Comparison of ENCODE assay signal across 11 cellular contexts in the genomic region with DNA sequence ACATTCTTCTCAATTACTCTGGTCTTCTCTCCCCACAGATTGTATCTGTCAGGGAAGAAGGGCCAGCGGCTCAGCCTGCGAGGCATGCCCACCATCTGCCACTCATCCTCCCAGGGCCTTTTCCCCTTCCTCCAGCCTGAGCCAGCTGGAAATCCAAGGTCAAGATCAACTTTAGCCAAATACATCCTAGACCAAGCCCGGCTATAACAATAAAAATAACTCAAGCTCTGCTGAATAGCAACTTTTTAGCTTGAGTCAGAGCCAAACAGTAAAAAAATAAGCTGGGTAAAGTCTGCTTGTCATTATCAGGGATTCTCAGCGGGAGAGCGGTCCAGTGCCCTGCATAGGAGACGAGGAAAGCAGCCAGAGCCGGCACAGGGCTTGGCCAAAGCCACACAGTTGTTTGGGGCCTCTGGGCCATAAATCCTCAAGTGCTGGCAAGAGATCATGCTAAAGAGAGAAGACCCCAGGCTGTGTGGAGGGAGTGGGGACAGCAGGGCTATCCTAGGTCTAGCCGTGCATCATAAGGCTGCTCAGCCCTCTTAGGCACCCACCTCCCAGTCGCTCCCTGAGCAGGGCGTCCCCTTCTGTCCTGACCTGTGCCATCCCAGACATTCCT.
DNase-seq lines count a peak whose midpoint lies in the region; ATAC-seq and TF ChIP-seq lines count a peak whose summit lies in the region.
"Had no signal": no experiment of that assay in that cellular context is flagged by ENCODE, and none has a peak within 500 bp of the region (broad histone marks: within the 10 kb centered on the region; RNA-seq: fewer than 3 reads in every experiment).

No MANE protein-coding gene starts in this region.

- H3K27me3 ChIP-seq in CD4-positive, alpha-beta T cell (ENCODE audit: control insufficient read depth, insufficient read depth, low read length) = no peaks in the 10 kb centered on the region

- ATAC-seq in WTC11 (peak; percentile 56), HG02623 (IDR thresholded peaks at IDR 0.05; ENCODE audit: unreplicated experiment) (no peak), GM21367 (IDR thresholded peaks at IDR 0.05; ENCODE audit: unreplicated experiment) (no peak)
- no peak for ATAC-seq in CD4-positive, alpha-beta T cell (ENCODE audit: poor library complexity)

- H3K9me3 Mint-ChIP-seq in WTC11 (no peaks in the 10 kb centered on the region), glutamatergic neuron (ENCODE audit: unreplicated experiment) (peaks cover 11% of the 10 kb centered on the region)
- no peaks in the 10 kb centered on the region for H3K9me3 Mint-ChIP-seq in activated T-helper 1 cell treated with anti-CD3 and anti-CD28 coated beads, Interleukin-12 subunit alpha, Interleukin-12 subunit beta, Interleukin-2, Interleukin-4 antibody, amounts not matched to agents 30 ng/mL and 10 ng/mL and 1 ng/mL, durations not matched to agents 14 hours and 24 hours and 36 hours
- no peaks in the 10 kb centered on the region for H3K9me3 Mint-ChIP-seq in CD4-positive, alpha-beta T cell
- H3K9me3 Mint-ChIP-seq: dendritic cell treated with granulocyte-macrophage colony-stimulating factor and Interleukin-4, amounts not matched to agents 40 ng/mL and 50 ng/mL, for 4 days had no signal

- H3K9me3 ChIP-seq in CD4-positive, alpha-beta T cell (ENCODE audit: control insufficient read depth, low read length) = no peaks in the 10 kb centered on the region

- intact Hi-C loops in activated T-helper 1 cell treated with anti-CD3 and anti-CD28 coated beads, Interleukin-12 subunit alpha, Interleukin-12 subunit beta, Interleukin-2, Interleukin-4 antibody, amounts not matched to agents 30 ng/mL and 10 ng/mL and 1 ng/mL, durations not matched to agents 14 hours and 24 hours and 36 hours (cut with micrococcal nuclease) = no loop called here
- intact Hi-C loops in CD4-positive, alpha-beta T cell (cut with DNase I, micrococcal nuclease) = no loop called here

- H3K36me3 Mint-ChIP-seq in WTC11 (no peaks in the 10 kb centered on the region), glutamatergic neuron (ENCODE audit: unreplicated experiment) (peaks cover 4% of the 10 kb centered on the region)
- H3K36me3 Mint-ChIP-seq in activated T-helper 1 cell treated with anti-CD3 and anti-CD28 coated beads, Interleukin-12 subunit alpha, Interleukin-12 subunit beta, Interleukin-2, Interleukin-4 antibody, amounts not matched to agents 30 ng/mL and 10 ng/mL and 1 ng/mL, durations not matched to agents 14 hours and 24 hours and 36 hours (ENCODE audit: low read depth) = no peaks in the 10 kb centered on the region
- H3K36me3 Mint-ChIP-seq in CD4-positive, alpha-beta T cell (ENCODE audit: low read depth) = no peaks in the 10 kb centered on the region

- H3K4me1 Mint-ChIP-seq in WTC11 (peaks cover 10% of the 10 kb centered on the region), glutamatergic neuron (ENCODE audit: low read depth, unreplicated experiment) (peaks cover 7% of the 10 kb centered on the region)
- peaks cover 21% of the 10 kb centered on the region for H3K4me1 Mint-ChIP-seq in activated T-helper 1 cell treated with anti-CD3 and anti-CD28 coated beads, Interleukin-12 subunit alpha, Interleukin-12 subunit beta, Interleukin-2, Interleukin-4 antibody, amounts not matched to agents 30 ng/mL and 10 ng/mL and 1 ng/mL, durations not matched to agents 14 hours and 24 hours and 36 hours (ENCODE audit: low read depth)
- H3K4me1 Mint-ChIP-seq in CD4-positive, alpha-beta T cell (ENCODE audit: low read depth) = peaks cover 30% of the 10 kb centered on the region

- POLR2A ChIA-PET in WTC11 (lab: Charles Lee) = no interaction called here
- POLR2A ChIA-PET in CD4-positive, alpha-beta T cell (lab: Charles Lee) = interaction anchor here (0.6 to 2.0 kb wide), 2 partner anchors 15 to 79 kb away, joined by 4 to 5 read pairs; no protein-coding TSS in a partner anchor

- DNase-seq in ELR (ENCODE audit: low read depth) = peak; percentile 37
- DNase-seq in WTC11 (ENCODE audit: low spot score) = no peak
- peak; percentile 66 for DNase-seq in glutamatergic neuron
- peak; percentile 11 for DNase-seq in retinal pigment epithelial cell (ENCODE audit: low read depth)
- no peak for DNase-seq in activated T-helper 1 cell treated with anti-CD3 and anti-CD28 coated beads, Interleukin-12 subunit alpha, Interleukin-12 subunit beta, Interleukin-2, Interleukin-4 antibody, amounts not matched to agents 30 ng/mL and 10 ng/mL and 1 ng/mL, durations not matched to agents 14 hours and 24 hours and 36 hours (ENCODE audit: low spot score)
- no peak for DNase-seq in CD4-positive, alpha-beta T cell
- DNase-seq: DND-41, SHP77 treated with DMSO at 0.1 percent for 48 hours had no signal

- no peak overlapping the region for H3K4me3 ChIP-seq in retinal pigment epithelial cell (ENCODE audit: low read length)

- H3K27ac ChIP-seq in CD4-positive, alpha-beta T cell (ENCODE audit: low read depth, low read length) = no peak overlapping the region

- TF ChIP-seq CTCF in WTC11 (IDR thresholded peaks at IDR 0.05) = no peak
- TF ChIP-seq CTCF in glutamatergic neuron (IDR thresholded peaks at IDR 0.05; ENCODE audit: partially characterized antibody, unreplicated experiment) = no peak
- TF ChIP-seq CTCF in retinal pigment epithelial cell (conservative IDR thresholded peaks at IDR 0.05; ENCODE audit: low read depth, low read length) = no peak
- no peak for TF ChIP-seq CTCF in CD4-positive, alpha-beta T cell (IDR thresholded peaks at IDR 0.05)

- no peaks in the 10 kb centered on the region for H3K27me3 Mint-ChIP-seq in WTC11 (ENCODE audit: low read depth)
- H3K27me3 Mint-ChIP-seq in glutamatergic neuron (ENCODE audit: unreplicated experiment) = peaks cover 4% of the 10 kb centered on the region
- H3K27me3 Mint-ChIP-seq in activated T-helper 1 cell treated with anti-CD3 and anti-CD28 coated beads, Interleukin-12 subunit alpha, Interleukin-12 subunit beta, Interleukin-2, Interleukin-4 antibody, amounts not matched to agents 30 ng/mL and 10 ng/mL and 1 ng/mL, durations not matched to agents 14 hours and 24 hours and 36 hours (ENCODE audit: insufficient read depth) = no peaks in the 10 kb centered on the region
- H3K27me3 Mint-ChIP-seq in CD4-positive, alpha-beta T cell = no peaks in the 10 kb centered on the region

- H3K4me3 Mint-ChIP-seq in WTC11 (no peak overlapping the region), glutamatergic neuron (ENCODE audit: unreplicated experiment) (peak overlapping the region; percentile 65)
- no peak overlapping the region for H3K4me3 Mint-ChIP-seq in activated T-helper 1 cell treated with anti-CD3 and anti-CD28 coated beads, Interleukin-12 subunit alpha, Interleukin-12 subunit beta, Interleukin-2, Interleukin-4 antibody, amounts not matched to agents 30 ng/mL and 10 ng/mL and 1 ng/mL, durations not matched to agents 14 hours and 24 hours and 36 hours
- H3K4me3 Mint-ChIP-seq in CD4-positive, alpha-beta T cell = no peak overlapping the region
- H3K4me3 Mint-ChIP-seq: dendritic cell treated with granulocyte-macrophage colony-stimulating factor and Interleukin-4, amounts not matched to agents 40 ng/mL and 50 ng/mL, for 4 days had no signal

- no peak overlapping the region for H3K27ac Mint-ChIP-seq in WTC11
- peak overlapping the region; percentile 89 for H3K27ac Mint-ChIP-seq in glutamatergic neuron (ENCODE audit: unreplicated experiment)
- H3K27ac Mint-ChIP-seq in activated T-helper 1 cell treated with anti-CD3 and anti-CD28 coated beads, Interleukin-12 subunit alpha, Interleukin-12 subunit beta, Interleukin-2, Interleukin-4 antibody, amounts not matched to agents 30 ng/mL and 10 ng/mL and 1 ng/mL, durations not matched to agents 14 hours and 24 hours and 36 hours = no peak overlapping the region
- no peak overlapping the region for H3K27ac Mint-ChIP-seq in CD4-positive, alpha-beta T cell

- CTCF ChIA-PET in WTC11 (lab: Charles Lee) = interaction anchor here (0.6 to 1.2 kb wide), 4 partner anchors 36 to 158 kb away, joined by 3 to 4 read pairs (median 3); no protein-coding TSS in a partner anchor
- CTCF ChIA-PET in CD4-positive, alpha-beta T cell (lab: Charles Lee) = interaction anchor here (1.5 kb wide), 1 partner anchor 137 kb away, joined by 4 read pairs; no protein-coding TSS in a partner anchor

TF ChIP-seq in WTC11, 78 proteins besides CTCF, POLR2A, EP300 and RAD21 (continues in another document):
- TF ChIP-seq, protein P1, sequence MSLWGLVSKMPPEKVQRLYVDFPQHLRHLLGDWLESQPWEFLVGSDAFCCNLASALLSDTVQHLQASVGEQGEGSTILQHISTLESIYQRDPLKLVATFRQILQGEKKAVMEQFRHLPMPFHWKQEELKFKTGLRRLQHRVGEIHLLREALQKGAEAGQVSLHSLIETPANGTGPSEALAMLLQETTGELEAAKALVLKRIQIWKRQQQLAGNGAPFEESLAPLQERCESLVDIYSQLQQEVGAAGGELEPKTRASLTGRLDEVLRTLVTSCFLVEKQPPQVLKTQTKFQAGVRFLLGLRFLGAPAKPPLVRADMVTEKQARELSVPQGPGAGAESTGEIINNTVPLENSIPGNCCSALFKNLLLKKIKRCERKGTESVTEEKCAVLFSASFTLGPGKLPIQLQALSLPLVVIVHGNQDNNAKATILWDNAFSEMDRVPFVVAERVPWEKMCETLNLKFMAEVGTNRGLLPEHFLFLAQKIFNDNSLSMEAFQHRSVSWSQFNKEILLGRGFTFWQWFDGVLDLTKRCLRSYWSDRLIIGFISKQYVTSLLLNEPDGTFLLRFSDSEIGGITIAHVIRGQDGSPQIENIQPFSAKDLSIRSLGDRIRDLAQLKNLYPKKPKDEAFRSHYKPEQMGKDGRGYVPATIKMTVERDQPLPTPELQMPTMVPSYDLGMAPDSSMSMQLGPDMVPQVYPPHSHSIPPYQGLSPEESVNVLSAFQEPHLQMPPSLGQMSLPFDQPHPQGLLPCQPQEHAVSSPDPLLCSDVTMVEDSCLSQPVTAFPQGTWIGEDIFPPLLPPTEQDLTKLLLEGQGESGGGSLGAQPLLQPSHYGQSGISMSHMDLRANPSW (CRISPR knock-in tag; conservative IDR thresholded peaks at IDR 0.05; ENCODE audit: low read depth) = no peak
- TF ChIP-seq ZNF138 (CRISPR knock-in tag; conservative IDR thresholded peaks at IDR 0.05) (no peak), CREB1 (CRISPR knock-in tag; IDR thresholded peaks at IDR 0.05) (no peak), KAT7 (CRISPR knock-in tag; IDR thresholded peaks at IDR 0.05; ENCODE audit: borderline replicate concordance) (no peak)
- TF ChIP-seq, protein P2, sequence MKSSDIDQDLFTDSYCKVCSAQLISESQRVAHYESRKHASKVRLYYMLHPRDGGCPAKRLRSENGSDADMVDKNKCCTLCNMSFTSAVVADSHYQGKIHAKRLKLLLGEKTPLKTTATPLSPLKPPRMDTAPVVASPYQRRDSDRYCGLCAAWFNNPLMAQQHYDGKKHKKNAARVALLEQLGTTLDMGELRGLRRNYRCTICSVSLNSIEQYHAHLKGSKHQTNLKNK (CRISPR knock-in tag; IDR thresholded peaks at IDR 0.05) = no peak

Comparison
In these comparisons a context has a peak if more than half of its experiments do, and no peak if none do; other contexts are left out.
1. DNase-seq: peak in ELR (single experiment), glutamatergic neuron (single experiment) and retinal pigment epithelial cell (single experiment); none in WTC11 (single experiment), activated T-helper 1 cell treated with anti-CD3 and anti-CD28 coated beads, Interleukin-12 subunit alpha, Interleukin-12 subunit beta, Interleukin-2, Interleukin-4 antibody, amounts not matched to agents 30 ng/mL and 10 ng/mL and 1 ng/mL, durations not matched to agents 14 hours and 24 hours and 36 hours (single experiment) and CD4-positive, alpha-beta T cell (0 of 10).